Comparison of ENCODE assay signal across 1 cellular context in genomic region chr17:42849451-42850157, GRCh38.
A peak's percentile ranks its signal among the peaks of the same experiment; 100 is the strongest.
TF ChIP-seq lines count a peak whose summit lies in the region.

No MANE protein-coding gene starts in this region.

TF ChIP-seq in HEK293, 187 proteins besides CTCF, POLR2A, EP300 and RAD21 (continued from another document):
- TF ChIP-seq, protein P1, sequence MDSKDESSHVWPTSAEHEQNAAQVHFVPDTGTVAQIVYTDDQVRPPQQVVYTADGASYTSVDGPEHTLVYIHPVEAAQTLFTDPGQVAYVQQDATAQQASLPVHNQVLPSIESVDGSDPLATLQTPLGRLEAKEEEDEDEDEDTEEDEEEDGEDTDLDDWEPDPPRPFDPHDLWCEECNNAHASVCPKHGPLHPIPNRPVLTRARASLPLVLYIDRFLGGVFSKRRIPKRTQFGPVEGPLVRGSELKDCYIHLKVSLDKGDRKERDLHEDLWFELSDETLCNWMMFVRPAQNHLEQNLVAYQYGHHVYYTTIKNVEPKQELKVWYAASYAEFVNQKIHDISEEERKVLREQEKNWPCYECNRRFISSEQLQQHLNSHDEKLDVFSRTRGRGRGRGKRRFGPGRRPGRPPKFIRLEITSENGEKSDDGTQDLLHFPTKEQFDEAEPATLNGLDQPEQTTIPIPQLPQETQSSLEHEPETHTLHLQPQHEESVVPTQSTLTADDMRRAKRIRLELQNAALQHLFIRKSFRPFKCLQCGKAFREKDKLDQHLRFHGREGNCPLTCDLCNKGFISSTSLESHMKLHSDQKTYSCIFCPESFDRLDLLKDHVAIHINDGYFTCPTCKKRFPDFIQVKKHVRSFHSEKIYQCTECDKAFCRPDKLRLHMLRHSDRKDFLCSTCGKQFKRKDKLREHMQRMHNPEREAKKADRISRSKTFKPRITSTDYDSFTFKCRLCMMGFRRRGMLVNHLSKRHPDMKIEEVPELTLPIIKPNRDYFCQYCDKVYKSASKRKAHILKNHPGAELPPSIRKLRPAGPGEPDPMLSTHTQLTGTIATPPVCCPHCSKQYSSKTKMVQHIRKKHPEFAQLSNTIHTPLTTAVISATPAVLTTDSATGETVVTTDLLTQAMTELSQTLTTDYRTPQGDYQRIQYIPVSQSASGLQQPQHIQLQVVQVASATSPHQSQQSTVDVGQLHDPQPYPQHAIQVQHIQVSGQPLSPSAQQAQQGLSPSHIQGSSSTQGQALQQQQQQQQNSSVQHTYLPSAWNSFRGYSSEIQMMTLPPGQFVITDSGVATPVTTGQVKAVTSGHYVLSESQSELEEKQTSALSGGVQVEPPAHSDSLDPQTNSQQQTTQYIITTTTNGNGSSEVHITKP (tag by site-specific recombination; IDR thresholded peaks at IDR 0.05) = peak; percentile 95
- TF ChIP-seq ZSCAN30 (tag by site-specific recombination; IDR thresholded peaks at IDR 0.05) = no peak
